8 cellular contexts compared by ENCODE assay signal in the genomic region with DNA sequence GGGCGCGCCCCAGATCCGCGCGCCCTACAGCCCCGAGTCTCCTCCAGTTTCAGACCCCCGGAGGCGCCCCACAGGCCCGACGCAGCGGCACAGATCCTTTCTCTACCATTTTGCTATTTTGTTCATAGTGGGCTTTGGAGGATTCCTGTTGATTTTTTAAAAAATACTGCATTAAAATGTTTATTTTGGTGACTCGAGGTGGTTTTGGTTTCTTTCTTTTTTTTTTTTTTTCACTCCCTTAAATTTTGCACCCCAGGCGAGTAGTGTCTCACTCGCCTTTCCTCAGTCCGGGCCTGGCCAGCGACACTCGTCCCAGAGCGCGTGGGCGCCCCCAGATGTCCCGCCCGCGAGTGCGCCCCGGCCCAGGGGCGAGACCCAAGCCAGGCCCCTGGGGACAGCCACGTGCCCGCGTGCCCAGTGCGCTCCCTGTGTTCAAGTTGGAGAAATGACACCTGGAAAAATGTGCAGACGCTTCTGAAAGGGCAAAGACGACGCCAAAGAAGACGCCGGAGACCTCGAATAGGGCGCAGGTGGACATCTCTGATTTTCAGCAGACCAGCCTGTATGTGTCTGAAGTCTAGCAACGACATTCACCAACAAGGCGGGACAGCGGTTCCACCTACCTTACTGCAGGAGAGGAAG. TPM values are rescaled to one million over a fixed set of nuclear protein-coding genes. Genes with fewer than 3 reads are reported as not detected.
DNase-seq lines count a peak whose midpoint lies in the region; ATAC-seq and TF ChIP-seq lines count a peak whose summit lies in the region.

No MANE protein-coding gene starts in this region.

- H3K4me1 ChIP-seq in heart right ventricle (peaks cover 0 to 41% (median 15%) of the 10 kb centered on the region in 9 donors), ovary (ENCODE audit: insufficient read depth) (peaks cover 4% of the 10 kb centered on the region)

- H3K4me1 Mint-ChIP-seq in activated naive CD8-positive, alpha-beta T cell treated with anti-CD3 and anti-CD28 coated beads, Interleukin-2, amount 10 ng/mL, durations not matched to agents 7 days and 5 days = peaks cover 2% of the 10 kb centered on the region

- H3K27me3 Mint-ChIP-seq in activated naive CD8-positive, alpha-beta T cell treated with anti-CD3 and anti-CD28 coated beads, Interleukin-2, amount 10 ng/mL, durations not matched to agents 7 days and 5 days = peaks cover 62% of the 10 kb centered on the region

- TF ChIP-seq CTCF in GM06990 (IDR thresholded peaks at IDR 0.05; ENCODE audit: insufficient read depth, low read length, poor library complexity, severe bottlenecking) = peak; percentile 49
- peak in 8 of 9 donors; percentile 23 to 63 (median 48) for TF ChIP-seq CTCF in heart right ventricle (IDR thresholded peaks at IDR 0.05)
- TF ChIP-seq CTCF in ovary (IDR thresholded peaks at IDR 0.05) = peak in 2 of 3 donors; percentile 23 to 36

- WGBS in heart right ventricle, 2 donors = 2 to 3% methylated on average over 40 of the region's 40 CpGs
- WGBS in ovary, 3 donors = 2 to 4% (median 3%) methylated on average over 39 to 40 of the region's 40 CpGs

- ATAC-seq in HG02798 (IDR thresholded peaks at IDR 0.05; ENCODE audit: poor library complexity, unreplicated experiment) (peak; percentile 63), heart right ventricle (peak; percentile 70 to 88 (median 84)), HG03139 (IDR thresholded peaks at IDR 0.05; ENCODE audit: unreplicated experiment) (no peak)
- no peak for ATAC-seq in activated naive CD8-positive, alpha-beta T cell treated with anti-CD3 and anti-CD28 coated beads, Interleukin-2, amount 10 ng/mL, durations not matched to agents 7 days and 5 days (ENCODE audit: low read depth)

- H3K4me3 Mint-ChIP-seq in activated naive CD8-positive, alpha-beta T cell treated with anti-CD3 and anti-CD28 coated beads, Interleukin-2, amount 10 ng/mL, durations not matched to agents 7 days and 5 days = peak overlapping the region; percentile 72

- no peaks in the 10 kb centered on the region for H3K9me3 Mint-ChIP-seq in activated naive CD8-positive, alpha-beta T cell treated with anti-CD3 and anti-CD28 coated beads, Interleukin-2, amount 10 ng/mL, durations not matched to agents 7 days and 5 days

- peak; percentile 23 for TF ChIP-seq POLR2A in ovary (IDR thresholded peaks at IDR 0.05)

- TF ChIP-seq EP300 in ovary (IDR thresholded peaks at IDR 0.05) = no peak

- H3K36me3 ChIP-seq in GM06990 (ENCODE audit: control insufficient read depth, insufficient read depth, low read length) = no peaks in the 10 kb centered on the region
- no peaks in the 10 kb centered on the region for H3K36me3 ChIP-seq in heart right ventricle
- H3K36me3 ChIP-seq in ovary = no peaks in the 10 kb centered on the region

- H3K27me3 ChIP-seq in GM06990 (replicated peaks; ENCODE audit: control insufficient read depth, insufficient read depth, low read length) = no peaks in the 10 kb centered on the region
- H3K27me3 ChIP-seq in heart right ventricle = no peaks in the 10 kb centered on the region
- no peaks in the 10 kb centered on the region for H3K27me3 ChIP-seq in ovary

- H3K27ac Mint-ChIP-seq in activated naive CD8-positive, alpha-beta T cell treated with anti-CD3 and anti-CD28 coated beads, Interleukin-2, amount 10 ng/mL, durations not matched to agents 7 days and 5 days = no peak overlapping the region

- H3K4me3 ChIP-seq in GM06990 (replicated peaks; ENCODE audit: low read depth, low read length) = peak overlapping the region; percentile 83
- peak overlapping the region; percentile 87 to 100 (median 96) for H3K4me3 ChIP-seq in heart right ventricle
- peak overlapping the region; percentile 99 for H3K4me3 ChIP-seq in ovary

- DNase-seq in GM06990 (ENCODE audit: extremely low read depth, insufficient read length) = peak; percentile 81
- peak; percentile 56 for DNase-seq in NCI-H524 treated with DMSO at 0.1 percent for 48 hours (lab: John Stamatoyannopoulos, UW)
- DNase-seq in activated naive CD8-positive, alpha-beta T cell treated with anti-CD3 and anti-CD28 coated beads, Interleukin-2, amount 10 ng/mL, durations not matched to agents 7 days and 5 days = peak; percentile 34
- peak; percentile 78 to 81 for DNase-seq in heart right ventricle
- peak; percentile 67 to 82 (median 76) for DNase-seq in ovary
- no peak for DNase-seq in HPDE6-E6E7 (ENCODE audit: extremely low spot score)

- peak overlapping the region; percentile 89 to 99 (median 97) for H3K27ac ChIP-seq in heart right ventricle
- peak overlapping the region; percentile 97 to 99 for H3K27ac ChIP-seq in ovary

- H3K9me3 ChIP-seq in heart right ventricle (no peaks in the 10 kb centered on the region), ovary (no peaks in the 10 kb centered on the region)

- POLR2A ChIA-PET in activated naive CD8-positive, alpha-beta T cell treated with anti-CD3 and anti-CD28 coated beads, Interleukin-2, amount 10 ng/mL, durations not matched to agents 7 days and 5 days (lab: Charles Lee) = no interaction called here

- intact Hi-C loops in heart right ventricle (cut with DNase I) = loop anchor here (1.0 to 10.0 kb wide), 11 partner anchors 38 to 147 kb away; no protein-coding TSS in a partner anchor
- intact Hi-C loops in ovary (cut with DNase I) = loop anchor here (1.0 to 10.0 kb wide), 6 partner anchors 37 to 872 kb away; a partner anchor contains a TSS

- H3K36me3 Mint-ChIP-seq in activated naive CD8-positive, alpha-beta T cell treated with anti-CD3 and anti-CD28 coated beads, Interleukin-2, amount 10 ng/mL, durations not matched to agents 7 days and 5 days = no peaks in the 10 kb centered on the region

RNA-seq across cellular contexts. Expression of a gene that starts 0.5 kb away (rescaled TPM):
- total RNA-seq in activated naive CD8-positive, alpha-beta T cell treated with anti-CD3 and anti-CD28 coated beads, Interleukin-2, amount 10 ng/mL, durations not matched to agents 7 days and 5 days = under 1 TPM; 0.65 to 0.89 TPM
- total RNA-seq in heart right ventricle (100 to 1,000 TPM in 6 of 10 donors, 10 to 100 TPM in 4; 68.9 to 157 (median 103) TPM), ovary (100 to 1,000 TPM in 4 of 7 donors, 10 to 100 TPM in 3; 77.2 to 203 (median 113) TPM)
- polyA plus RNA-seq in heart right ventricle (10 to 100 TPM; 20.2 to 36.6 TPM), ovary (10 to 100 TPM; 30.2 to 42.2 TPM)

RNA-seq across cellular contexts. Expression of a gene that starts 54.0 kb away (rescaled TPM):
- 10 to 100 TPM; 48.9 to 51.3 TPM for total RNA-seq in activated naive CD8-positive, alpha-beta T cell treated with anti-CD3 and anti-CD28 coated beads, Interleukin-2, amount 10 ng/mL, durations not matched to agents 7 days and 5 days
- total RNA-seq in heart right ventricle (10 to 100 TPM in 2 of 10 donors, 1 to 10 TPM in 8; 4.8 to 13.3 (median 8.7) TPM), ovary (10 to 100 TPM; 16.0 to 31.6 (median 25.1) TPM)
- polyA plus RNA-seq in heart right ventricle (1 to 10 TPM; 5.7 to 6.1 TPM), ovary (10 to 100 TPM in 1 of 2 donors, 1 to 10 TPM in 1; 2.5 to 15.3 TPM)

Comparison
In these comparisons a context has a peak if more than half of its experiments do, and no peak if none do; other contexts are left out.
1. ATAC-seq: peak in HG02798 (single experiment) and heart right ventricle (8 of 8); none in activated naive CD8-positive, alpha-beta T cell treated with anti-CD3 and anti-CD28 coated beads, Interleukin-2, amount 10 ng/mL, durations not matched to agents 7 days and 5 days (single experiment) and HG03139 (single experiment).
2. RNA of a gene that starts 0.5 kb away (total RNA-seq): 77.2 to 203 TPM in ovary and 68.9 to 157 TPM in heart right ventricle; 0.65 to 0.89 TPM in activated naive CD8-positive, alpha-beta T cell treated with anti-CD3 and anti-CD28 coated beads, Interleukin-2, amount 10 ng/mL, durations not matched to agents 7 days and 5 days; every median in the first group is over 10 times any median in the second.
3. Peak in every context shown above with its lines, with median percentiles within 50 percentile points of each other: H3K4me3 ChIP-seq and CTCF ChIP-seq.